Comparison of ENCODE assay signal across 1 cellular context in the genomic region with DNA sequence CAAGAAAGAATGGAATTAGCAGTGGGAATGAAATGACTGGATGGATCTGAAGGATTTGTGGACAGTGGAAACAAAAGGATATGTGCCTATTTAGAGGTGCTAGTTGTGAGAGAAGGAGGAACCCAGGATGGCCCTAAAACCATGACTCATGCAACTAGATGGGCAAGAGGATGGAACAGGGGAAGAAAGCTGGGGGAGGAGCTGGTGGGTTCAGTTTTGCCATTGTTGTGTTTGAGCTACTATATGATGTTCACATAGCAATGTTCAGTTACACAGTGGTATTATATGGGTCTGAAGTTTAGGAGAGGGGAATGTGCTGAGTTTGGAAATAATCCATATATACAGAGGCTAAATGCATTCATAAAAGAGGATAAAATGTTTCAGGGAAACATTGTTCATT.
TF ChIP-seq lines count a peak whose summit lies in the region.

No MANE protein-coding gene starts in this region.

TF ChIP-seq in K562, 482 proteins besides CTCF, POLR2A, EP300 and RAD21 (continued from another document and continues in another):
- TF ChIP-seq, protein P1, sequence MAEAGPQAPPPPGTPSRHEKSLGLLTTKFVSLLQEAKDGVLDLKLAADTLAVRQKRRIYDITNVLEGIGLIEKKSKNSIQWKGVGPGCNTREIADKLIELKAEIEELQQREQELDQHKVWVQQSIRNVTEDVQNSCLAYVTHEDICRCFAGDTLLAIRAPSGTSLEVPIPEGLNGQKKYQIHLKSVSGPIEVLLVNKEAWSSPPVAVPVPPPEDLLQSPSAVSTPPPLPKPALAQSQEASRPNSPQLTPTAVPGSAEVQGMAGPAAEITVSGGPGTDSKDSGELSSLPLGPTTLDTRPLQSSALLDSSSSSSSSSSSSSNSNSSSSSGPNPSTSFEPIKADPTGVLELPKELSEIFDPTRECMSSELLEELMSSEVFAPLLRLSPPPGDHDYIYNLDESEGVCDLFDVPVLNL (CRISPR knock-in tag; IDR thresholded peaks at IDR 0.05; ENCODE audit: low read depth), result no peak
- TF ChIP-seq KLF16 (IDR thresholded peaks at IDR 0.05), result no peak
- TF ChIP-seq, protein P2, sequence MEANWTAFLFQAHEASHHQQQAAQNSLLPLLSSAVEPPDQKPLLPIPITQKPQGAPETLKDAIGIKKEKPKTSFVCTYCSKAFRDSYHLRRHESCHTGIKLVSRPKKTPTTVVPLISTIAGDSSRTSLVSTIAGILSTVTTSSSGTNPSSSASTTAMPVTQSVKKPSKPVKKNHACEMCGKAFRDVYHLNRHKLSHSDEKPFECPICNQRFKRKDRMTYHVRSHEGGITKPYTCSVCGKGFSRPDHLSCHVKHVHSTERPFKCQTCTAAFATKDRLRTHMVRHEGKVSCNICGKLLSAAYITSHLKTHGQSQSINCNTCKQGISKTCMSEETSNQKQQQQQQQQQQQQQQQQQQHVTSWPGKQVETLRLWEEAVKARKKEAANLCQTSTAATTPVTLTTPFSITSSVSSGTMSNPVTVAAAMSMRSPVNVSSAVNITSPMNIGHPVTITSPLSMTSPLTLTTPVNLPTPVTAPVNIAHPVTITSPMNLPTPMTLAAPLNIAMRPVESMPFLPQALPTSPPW (CRISPR knock-in tag; IDR thresholded peaks at IDR 0.05), result no peak
- TF ChIP-seq, protein P3, sequence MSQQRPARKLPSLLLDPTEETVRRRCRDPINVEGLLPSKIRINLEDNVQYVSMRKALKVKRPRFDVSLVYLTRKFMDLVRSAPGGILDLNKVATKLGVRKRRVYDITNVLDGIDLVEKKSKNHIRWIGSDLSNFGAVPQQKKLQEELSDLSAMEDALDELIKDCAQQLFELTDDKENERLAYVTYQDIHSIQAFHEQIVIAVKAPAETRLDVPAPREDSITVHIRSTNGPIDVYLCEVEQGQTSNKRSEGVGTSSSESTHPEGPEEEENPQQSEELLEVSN (IDR thresholded peaks at IDR 0.05; ENCODE audit: borderline replicate concordance in 1 of 2, extremely low read depth in 1 of 2, insufficient read depth in 1 of 2, insufficient read length in 1 of 2, low read depth in 1 of 2, low read length in 1 of 2, poor library complexity in 1 of 2, severe bottlenecking in 1 of 2), result no peak
- TF ChIP-seq POLR2G (IDR thresholded peaks at IDR 0.05; ENCODE audit: low read depth, low read length), result no peak
- no peak for TF ChIP-seq ZNF445 (CRISPR knock-in tag; IDR thresholded peaks at IDR 0.05; ENCODE audit: low read depth)
- no peak for TF ChIP-seq TCFL5 (CRISPR knock-in tag; conservative IDR thresholded peaks at IDR 0.05)
- TF ChIP-seq PRPF4 (IDR thresholded peaks at IDR 0.05; ENCODE audit: insufficient read depth, low read depth, low read length, poor library complexity, severe bottlenecking), result no peak
- TF ChIP-seq ZFPM2 (CRISPR knock-in tag; IDR thresholded peaks at IDR 0.05), result no peak
- no peak for TF ChIP-seq HNRNPLL (IDR thresholded peaks at IDR 0.05; ENCODE audit: low read depth, low read length, poor library complexity, severe bottlenecking)
- TF ChIP-seq BCOR (IDR thresholded peaks at IDR 0.05), result no peak
- no peak for TF ChIP-seq GABPB1 (CRISPR knock-in tag; IDR thresholded peaks at IDR 0.05)
- TF ChIP-seq, protein P4, sequence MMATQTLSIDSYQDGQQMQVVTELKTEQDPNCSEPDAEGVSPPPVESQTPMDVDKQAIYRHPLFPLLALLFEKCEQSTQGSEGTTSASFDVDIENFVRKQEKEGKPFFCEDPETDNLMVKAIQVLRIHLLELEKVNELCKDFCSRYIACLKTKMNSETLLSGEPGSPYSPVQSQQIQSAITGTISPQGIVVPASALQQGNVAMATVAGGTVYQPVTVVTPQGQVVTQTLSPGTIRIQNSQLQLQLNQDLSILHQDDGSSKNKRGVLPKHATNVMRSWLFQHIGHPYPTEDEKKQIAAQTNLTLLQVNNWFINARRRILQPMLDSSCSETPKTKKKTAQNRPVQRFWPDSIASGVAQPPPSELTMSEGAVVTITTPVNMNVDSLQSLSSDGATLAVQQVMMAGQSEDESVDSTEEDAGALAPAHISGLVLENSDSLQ (IDR thresholded peaks at IDR 0.05), result 0 out of 2 replicates have a peak, but pooled peaks have one; percentile 2
- TF ChIP-seq RBM14 (IDR thresholded peaks at IDR 0.05; ENCODE audit: borderline replicate concordance, insufficient read depth, low read depth, low read length), result no peak
- TF ChIP-seq ZNF668 (CRISPR knock-in tag; IDR thresholded peaks at IDR 0.05), result no peak
- TF ChIP-seq, protein P5, sequence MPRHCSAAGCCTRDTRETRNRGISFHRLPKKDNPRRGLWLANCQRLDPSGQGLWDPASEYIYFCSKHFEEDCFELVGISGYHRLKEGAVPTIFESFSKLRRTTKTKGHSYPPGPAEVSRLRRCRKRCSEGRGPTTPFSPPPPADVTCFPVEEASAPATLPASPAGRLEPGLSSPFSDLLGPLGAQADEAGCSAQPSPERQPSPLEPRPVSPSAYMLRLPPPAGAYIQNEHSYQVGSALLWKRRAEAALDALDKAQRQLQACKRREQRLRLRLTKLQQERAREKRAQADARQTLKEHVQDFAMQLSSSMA (CRISPR knock-in tag; IDR thresholded peaks at IDR 0.05), result no peak
- TF ChIP-seq, protein P6, sequence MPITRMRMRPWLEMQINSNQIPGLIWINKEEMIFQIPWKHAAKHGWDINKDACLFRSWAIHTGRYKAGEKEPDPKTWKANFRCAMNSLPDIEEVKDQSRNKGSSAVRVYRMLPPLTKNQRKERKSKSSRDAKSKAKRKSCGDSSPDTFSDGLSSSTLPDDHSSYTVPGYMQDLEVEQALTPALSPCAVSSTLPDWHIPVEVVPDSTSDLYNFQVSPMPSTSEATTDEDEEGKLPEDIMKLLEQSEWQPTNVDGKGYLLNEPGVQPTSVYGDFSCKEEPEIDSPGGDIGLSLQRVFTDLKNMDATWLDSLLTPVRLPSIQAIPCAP (CRISPR knock-in tag; IDR thresholded peaks at IDR 0.05; ENCODE audit: borderline replicate concordance), result no peak
- TF ChIP-seq ELF1 (tag; IDR thresholded peaks at IDR 0.05), result no peak
- no peak for TF ChIP-seq CCAR2 (IDR thresholded peaks at IDR 0.05; ENCODE audit: low read depth, low read length)
- TF ChIP-seq NR3C1 (CRISPR knock-in tag; IDR thresholded peaks at IDR 0.05), result no peak
- no peak for TF ChIP-seq ZNF143 (CRISPR knock-in tag; IDR thresholded peaks at IDR 0.05)
- TF ChIP-seq TGIF2 (CRISPR knock-in tag; IDR thresholded peaks at IDR 0.05), result no peak
- TF ChIP-seq MCM3 (IDR thresholded peaks at IDR 0.05), result no peak
- TF ChIP-seq JUND (IDR thresholded peaks at IDR 0.05; ENCODE audit: borderline replicate concordance, low read depth, low read length), result peak; percentile 77
- peak; percentile 51; the same call in 1 of the 3 replicates for TF ChIP-seq JUND (tag; IDR thresholded peaks at IDR 0.05; ENCODE audit: borderline replicate concordance, low read depth, low read length)
- TF ChIP-seq, protein P7, sequence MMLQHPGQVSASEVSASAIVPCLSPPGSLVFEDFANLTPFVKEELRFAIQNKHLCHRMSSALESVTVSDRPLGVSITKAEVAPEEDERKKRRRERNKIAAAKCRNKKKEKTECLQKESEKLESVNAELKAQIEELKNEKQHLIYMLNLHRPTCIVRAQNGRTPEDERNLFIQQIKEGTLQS (IDR thresholded peaks at IDR 0.05), result peak; percentile 75
- TF ChIP-seq, protein P7 (CRISPR knock-in tag; conservative IDR thresholded peaks at IDR 0.05), result no peak
- no peak for TF ChIP-seq MTA2 (IDR thresholded peaks at IDR 0.05; ENCODE audit: low read depth)
- TF ChIP-seq NFE2 (IDR thresholded peaks at IDR 0.05; ENCODE audit: low read depth), result peak; percentile 36
- TF ChIP-seq, protein P8, sequence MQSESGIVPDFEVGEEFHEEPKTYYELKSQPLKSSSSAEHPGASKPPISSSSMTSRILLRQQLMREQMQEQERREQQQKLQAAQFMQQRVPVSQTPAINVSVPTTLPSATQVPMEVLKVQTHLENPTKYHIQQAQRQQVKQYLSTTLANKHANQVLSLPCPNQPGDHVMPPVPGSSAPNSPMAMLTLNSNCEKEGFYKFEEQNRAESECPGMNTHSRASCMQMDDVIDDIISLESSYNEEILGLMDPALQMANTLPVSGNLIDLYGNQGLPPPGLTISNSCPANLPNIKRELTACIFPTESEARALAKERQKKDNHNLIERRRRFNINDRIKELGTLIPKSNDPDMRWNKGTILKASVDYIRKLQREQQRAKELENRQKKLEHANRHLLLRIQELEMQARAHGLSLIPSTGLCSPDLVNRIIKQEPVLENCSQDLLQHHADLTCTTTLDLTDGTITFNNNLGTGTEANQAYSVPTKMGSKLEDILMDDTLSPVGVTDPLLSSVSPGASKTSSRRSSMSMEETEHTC (IDR thresholded peaks at IDR 0.05), result no peak
- TF ChIP-seq ZNF75A (CRISPR knock-in tag; IDR thresholded peaks at IDR 0.05), result no peak
- TF ChIP-seq, protein P9, sequence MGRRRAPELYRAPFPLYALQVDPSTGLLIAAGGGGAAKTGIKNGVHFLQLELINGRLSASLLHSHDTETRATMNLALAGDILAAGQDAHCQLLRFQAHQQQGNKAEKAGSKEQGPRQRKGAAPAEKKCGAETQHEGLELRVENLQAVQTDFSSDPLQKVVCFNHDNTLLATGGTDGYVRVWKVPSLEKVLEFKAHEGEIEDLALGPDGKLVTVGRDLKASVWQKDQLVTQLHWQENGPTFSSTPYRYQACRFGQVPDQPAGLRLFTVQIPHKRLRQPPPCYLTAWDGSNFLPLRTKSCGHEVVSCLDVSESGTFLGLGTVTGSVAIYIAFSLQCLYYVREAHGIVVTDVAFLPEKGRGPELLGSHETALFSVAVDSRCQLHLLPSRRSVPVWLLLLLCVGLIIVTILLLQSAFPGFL (CRISPR knock-in tag; IDR thresholded peaks at IDR 0.05), result no peak
- TF ChIP-seq, protein P10, sequence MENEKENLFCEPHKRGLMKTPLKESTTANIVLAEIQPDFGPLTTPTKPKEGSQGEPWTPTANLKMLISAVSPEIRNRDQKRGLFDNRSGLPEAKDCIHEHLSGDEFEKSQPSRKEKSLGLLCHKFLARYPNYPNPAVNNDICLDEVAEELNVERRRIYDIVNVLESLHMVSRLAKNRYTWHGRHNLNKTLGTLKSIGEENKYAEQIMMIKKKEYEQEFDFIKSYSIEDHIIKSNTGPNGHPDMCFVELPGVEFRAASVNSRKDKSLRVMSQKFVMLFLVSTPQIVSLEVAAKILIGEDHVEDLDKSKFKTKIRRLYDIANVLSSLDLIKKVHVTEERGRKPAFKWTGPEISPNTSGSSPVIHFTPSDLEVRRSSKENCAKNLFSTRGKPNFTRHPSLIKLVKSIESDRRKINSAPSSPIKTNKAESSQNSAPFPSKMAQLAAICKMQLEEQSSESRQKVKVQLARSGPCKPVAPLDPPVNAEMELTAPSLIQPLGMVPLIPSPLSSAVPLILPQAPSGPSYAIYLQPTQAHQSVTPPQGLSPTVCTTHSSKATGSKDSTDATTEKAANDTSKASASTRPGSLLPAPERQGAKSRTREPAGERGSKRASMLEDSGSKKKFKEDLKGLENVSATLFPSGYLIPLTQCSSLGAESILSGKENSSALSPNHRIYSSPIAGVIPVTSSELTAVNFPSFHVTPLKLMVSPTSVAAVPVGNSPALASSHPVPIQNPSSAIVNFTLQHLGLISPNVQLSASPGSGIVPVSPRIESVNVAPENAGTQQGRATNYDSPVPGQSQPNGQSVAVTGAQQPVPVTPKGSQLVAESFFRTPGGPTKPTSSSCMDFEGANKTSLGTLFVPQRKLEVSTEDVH (IDR thresholded peaks at IDR 0.05; ENCODE audit: low read depth, partially characterized antibody), result no peak
- TF ChIP-seq CREM (IDR thresholded peaks at IDR 0.05; ENCODE audit: low read depth), result no peak
- TF ChIP-seq TFAM (CRISPR knock-in tag; conservative IDR thresholded peaks at IDR 0.05), result no peak
- no peak for TF ChIP-seq RBM22 (IDR thresholded peaks at IDR 0.05; ENCODE audit: low read depth, low read length, poor library complexity, severe bottlenecking)
- TF ChIP-seq ZNF316 (IDR thresholded peaks at IDR 0.05), result peak; percentile 70
- TF ChIP-seq, protein P11, sequence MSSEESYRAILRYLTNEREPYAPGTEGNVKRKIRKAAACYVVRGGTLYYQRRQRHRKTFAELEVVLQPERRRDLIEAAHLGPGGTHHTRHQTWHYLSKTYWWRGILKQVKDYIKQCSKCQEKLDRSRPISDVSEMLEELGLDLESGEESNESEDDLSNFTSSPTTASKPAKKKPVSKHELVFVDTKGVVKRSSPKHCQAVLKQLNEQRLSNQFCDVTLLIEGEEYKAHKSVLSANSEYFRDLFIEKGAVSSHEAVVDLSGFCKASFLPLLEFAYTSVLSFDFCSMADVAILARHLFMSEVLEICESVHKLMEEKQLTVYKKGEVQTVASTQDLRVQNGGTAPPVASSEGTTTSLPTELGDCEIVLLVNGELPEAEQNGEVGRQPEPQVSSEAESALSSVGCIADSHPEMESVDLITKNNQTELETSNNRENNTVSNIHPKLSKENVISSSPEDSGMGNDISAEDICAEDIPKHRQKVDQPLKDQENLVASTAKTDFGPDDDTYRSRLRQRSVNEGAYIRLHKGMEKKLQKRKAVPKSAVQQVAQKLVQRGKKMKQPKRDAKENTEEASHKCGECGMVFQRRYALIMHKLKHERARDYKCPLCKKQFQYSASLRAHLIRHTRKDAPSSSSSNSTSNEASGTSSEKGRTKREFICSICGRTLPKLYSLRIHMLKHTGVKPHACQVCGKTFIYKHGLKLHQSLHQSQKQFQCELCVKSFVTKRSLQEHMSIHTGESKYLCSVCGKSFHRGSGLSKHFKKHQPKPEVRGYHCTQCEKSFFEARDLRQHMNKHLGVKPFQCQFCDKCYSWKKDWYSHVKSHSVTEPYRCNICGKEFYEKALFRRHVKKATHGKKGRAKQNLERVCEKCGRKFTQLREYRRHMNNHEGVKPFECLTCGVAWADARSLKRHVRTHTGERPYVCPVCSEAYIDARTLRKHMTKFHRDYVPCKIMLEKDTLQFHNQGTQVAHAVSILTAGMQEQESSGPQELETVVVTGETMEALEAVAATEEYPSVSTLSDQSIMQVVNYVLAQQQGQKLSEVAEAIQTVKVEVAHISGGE (CRISPR knock-in tag; IDR thresholded peaks at IDR 0.05), result 0 out of 6 replicates have a peak, but pooled peaks of 1 of the 3 experiments have one; percentile 23
- TF ChIP-seq TSC22D4 (tag; IDR thresholded peaks at IDR 0.05), result no peak
- TF ChIP-seq TCF7L2 (IDR thresholded peaks at IDR 0.05; ENCODE audit: low read depth, low read length), result no peak
- no peak for TF ChIP-seq SMAD2 (IDR thresholded peaks at IDR 0.05; ENCODE audit: low read depth, low read length)
- 0 out of 2 replicates have a peak, but pooled peaks have one; percentile 4 for TF ChIP-seq LEF1 (IDR thresholded peaks at IDR 0.05)
- no peak for TF ChIP-seq NRF1 (conservative IDR thresholded peaks at IDR 0.05 in 1 of 2, IDR thresholded peaks at IDR 0.05 in 1 of 2)
- TF ChIP-seq ZNF77 (CRISPR knock-in tag; IDR thresholded peaks at IDR 0.05), result no peak
- TF ChIP-seq, protein P12, sequence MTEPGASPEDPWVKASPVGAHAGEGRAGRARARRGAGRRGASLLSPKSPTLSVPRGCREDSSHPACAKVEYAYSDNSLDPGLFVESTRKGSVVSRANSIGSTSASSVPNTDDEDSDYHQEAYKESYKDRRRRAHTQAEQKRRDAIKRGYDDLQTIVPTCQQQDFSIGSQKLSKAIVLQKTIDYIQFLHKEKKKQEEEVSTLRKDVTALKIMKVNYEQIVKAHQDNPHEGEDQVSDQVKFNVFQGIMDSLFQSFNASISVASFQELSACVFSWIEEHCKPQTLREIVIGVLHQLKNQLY (CRISPR knock-in tag; conservative IDR thresholded peaks at IDR 0.05), result no peak
- TF ChIP-seq, protein P13, sequence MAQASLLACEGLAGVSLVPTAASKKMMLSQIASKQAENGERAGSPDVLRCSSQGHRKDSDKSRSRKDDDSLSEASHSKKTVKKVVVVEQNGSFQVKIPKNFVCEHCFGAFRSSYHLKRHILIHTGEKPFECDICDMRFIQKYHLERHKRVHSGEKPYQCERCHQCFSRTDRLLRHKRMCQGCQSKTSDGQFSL (CRISPR knock-in tag; IDR thresholded peaks at IDR 0.05), result no peak
- TF ChIP-seq, protein P13 (tag; IDR thresholded peaks at IDR 0.05), result no peak
